ENCODE assay signal across 18 cellular contexts in genomic region chr11:21895686-21896085, GRCh38.
"Had no signal": no experiment of that assay in that cellular context is flagged by ENCODE, and none has a peak within 500 bp of the region (broad histone marks: within the 10 kb centered on the region; RNA-seq: fewer than 3 reads in every experiment).

No MANE protein-coding gene starts in this region.

- DNase-seq: Kasumi-1; MM.1S; NCI-H1092 treated with DMSO at 0.1 percent for 48 hours; NCI-H1436; NCI-H187; NCI-H2081; NCI-H2171; NCI-H226; NCI-H446; NCI-H524; NCI-H526 treated with DMSO at 0.1 percent for 48 hours; NCI-H774; NK-92 treated with Interleukin-12 subunit alpha and Interleukin-12 subunit beta, amount 100 ng/mL, for 24 hours; PC-3; SHP77; SK-N-SH; SW 1271; T-cell had no signal
